ENCODE assay signal across 14 cellular contexts in genomic region chr9:81083821-81084512, GRCh38.
DNase-seq lines count a peak whose midpoint lies in the region; ATAC-seq, FAIRE-seq and TF ChIP-seq lines count a peak whose summit lies in the region.
"Had no signal": no experiment of that assay in that cellular context is flagged by ENCODE, and none has a peak within 500 bp of the region (broad histone marks: within the 10 kb centered on the region; RNA-seq: fewer than 3 reads in every experiment).

No MANE protein-coding gene starts in this region.

- H3K9me3 Mint-ChIP-seq in endothelial cell (ENCODE audit: unreplicated experiment): no peaks in the 10 kb centered on the region
- peaks cover 9 to 11% of the 10 kb centered on the region in 2 donors for H3K9me3 Mint-ChIP-seq in natural killer cell
- H3K9me3 Mint-ChIP-seq: endodermal cell had no signal

- H3K27ac ChIP-seq in fibroblast of lung (ENCODE audit: insufficient read depth, low read length): no peak overlapping the region
- no peak overlapping the region for H3K27ac ChIP-seq in HepG2 (ENCODE audit: extremely low read length, insufficient read depth, low read length)
- H3K27ac ChIP-seq: ovary had no signal

- H4K20me1 ChIP-seq in fibroblast of lung (ENCODE audit: control insufficient read depth, extremely low read depth, insufficient read depth, low read length) (no peaks in the 10 kb centered on the region), HepG2 (ENCODE audit: insufficient read depth, low read length) (no peaks in the 10 kb centered on the region)

- in situ Hi-C loops in HepG2 (cut with HindIII; ENCODE audit: extremely low pct_ligation_motif_present, low pct_unique_long_range_greater_than_20kb): no loop called here

- no peak for TF ChIP-seq RAD21 in HepG2 (CRISPR knock-in tag; IDR thresholded peaks at IDR 0.05)

- no peak for FAIRE-seq in HepG2 (lab: Jason Lieb, UNC)
- FAIRE-seq: GM12892, kidney had no signal

- peak; percentile 60 for ATAC-seq in GM21528 (IDR thresholded peaks at IDR 0.05; ENCODE audit: low FRiP score, unreplicated experiment)
- ATAC-seq in HepG2: no peak
- ATAC-seq in natural killer cell: no peak

- H3K36me3 ChIP-seq in fibroblast of lung (ENCODE audit: control insufficient read depth, insufficient read depth, low read length) (no peaks in the 10 kb centered on the region), HepG2 (replicated peaks in 1 of 2; ENCODE audit: control insufficient read depth in 1 of 2, insufficient read depth in 2 of 2, low read length in 2 of 2) (no peaks in the 10 kb centered on the region)
- H3K36me3 ChIP-seq: ovary had no signal

- intact Hi-C loops in HepG2 (cut with micrococcal nuclease; ENCODE audit: unreplicated experiment): no loop called here
- intact Hi-C loops in natural killer cell (cut with micrococcal nuclease): no loop called here

- H3K36me3 Mint-ChIP-seq in endothelial cell (ENCODE audit: low read depth, unreplicated experiment): no peaks in the 10 kb centered on the region
- H3K36me3 Mint-ChIP-seq in natural killer cell: no peaks in the 10 kb centered on the region

- WGBS in HepG2 (ENCODE audit: low lambda C conversion rate): 20% methylated on average over 3 of the region's 3 CpGs

- TF ChIP-seq EP300 in HepG2 (IDR thresholded peaks at IDR 0.05; ENCODE audit: low read depth in 2 of 2, low read length in 2 of 2) (no peak), HepG2 (CRISPR knock-in tag; IDR thresholded peaks at IDR 0.05; ENCODE audit: borderline replicate concordance) (no peak)

- peaks cover 2% of the 10 kb centered on the region for H3K4me1 ChIP-seq in fibroblast of lung (ENCODE audit: control insufficient read depth, extremely low read depth, insufficient read depth, low read length)
- H3K4me1 ChIP-seq in HepG2 (ENCODE audit: insufficient read depth, low read length): no peaks in the 10 kb centered on the region

- H3K27ac Mint-ChIP-seq in endothelial cell (ENCODE audit: unreplicated experiment): no peak overlapping the region
- no peak overlapping the region for H3K27ac Mint-ChIP-seq in natural killer cell
- H3K27ac Mint-ChIP-seq: endodermal cell had no signal

- BruUV-seq in HepG2 (replicated peaks; lab: Mats Ljungman, UMichigan): no TSS peak

- H3K4me3 ChIP-seq in fibroblast of lung (replicated peaks in 1 of 4; ENCODE audit: control extremely low read depth in 1 of 4, insufficient read depth in 1 of 4, low read depth in 3 of 4, low read length in 4 of 4): no peak overlapping the region
- H3K4me3 ChIP-seq in HepG2 (replicated peaks in 1 of 3; ENCODE audit: insufficient read depth in 1 of 3, low read depth in 2 of 3, low read length in 3 of 3): no peak overlapping the region
- H3K4me3 ChIP-seq: ovary had no signal

- CTCF ChIA-PET in HepG2 (lab: Yijun Ruan, JAX; ENCODE audit: low intra/inter-chr PET ratio, low total read pairs): no interaction called here

- DNase-seq in AG08396 (ENCODE audit: low spot score): peak; percentile 29
- DNase-seq in NCI-H774 (lab: John Stamatoyannopoulos, UW): peak; percentile 7
- DNase-seq in fibroblast of lung (ENCODE audit: low read depth in 2 of 2): peak; percentile 55 to 92
- no peak for DNase-seq in endothelial cell (ENCODE audit: low spot score)
- DNase-seq in NCI-H1092 (lab: John Stamatoyannopoulos, UW): no peak
- DNase-seq in HepG2 (ENCODE audit: low spot score): no peak
- DNase-seq in natural killer cell: no peak
- DNase-seq: C1 segment of cervical spinal cord, kidney, ovary, T-helper 9 cell had no signal

- TF ChIP-seq POLR2A in HepG2 (IDR thresholded peaks at IDR 0.05; ENCODE audit: insufficient read depth in 1 of 2, low read depth in 2 of 2, low read length in 2 of 2): no peak

- POLR2A ChIA-PET in HepG2 (lab: Yijun Ruan, JAX): no interaction called here

- H2AFZ ChIP-seq in fibroblast of lung (ENCODE audit: low read length): no peak overlapping the region
- H2AFZ ChIP-seq in HepG2 (ENCODE audit: low read length): no peak overlapping the region

- H3K4me3 Mint-ChIP-seq in endothelial cell (ENCODE audit: unreplicated experiment): no peak overlapping the region
- H3K4me3 Mint-ChIP-seq in natural killer cell: no peak overlapping the region
- H3K4me3 Mint-ChIP-seq: endodermal cell had no signal

- H3K79me2 ChIP-seq in fibroblast of lung (ENCODE audit: control insufficient read depth, insufficient read depth, low read length) (no peaks in the 10 kb centered on the region), HepG2 (ENCODE audit: insufficient read depth, low read length) (no peaks in the 10 kb centered on the region)

- H3K4me1 Mint-ChIP-seq in endothelial cell (ENCODE audit: unreplicated experiment): peaks cover 9% of the 10 kb centered on the region
- no peaks in the 10 kb centered on the region for H3K4me1 Mint-ChIP-seq in natural killer cell

- no peaks in the 10 kb centered on the region for H3K27me3 ChIP-seq in fibroblast of lung (ENCODE audit: control insufficient read depth, insufficient read depth, low read length)
- no peaks in the 10 kb centered on the region for H3K27me3 ChIP-seq in HepG2 (ENCODE audit: control insufficient read depth in 1 of 2, insufficient read depth in 2 of 2, low read length in 2 of 2)
- H3K27me3 ChIP-seq: ovary had no signal

- H3K9me3 ChIP-seq in fibroblast of lung (ENCODE audit: control insufficient read depth, insufficient read depth, low read depth, low read length): no peaks in the 10 kb centered on the region
- H3K9me3 ChIP-seq in HepG2 (ENCODE audit: low read length): no peaks in the 10 kb centered on the region
- H3K9me3 ChIP-seq: ovary had no signal

- H3K9ac ChIP-seq in fibroblast of lung (ENCODE audit: insufficient read depth, low read length) (no peak overlapping the region), HepG2 (ENCODE audit: insufficient read depth, low read depth, low read length) (no peak overlapping the region)

- H3K27me3 Mint-ChIP-seq in endothelial cell (ENCODE audit: unreplicated experiment) (no peaks in the 10 kb centered on the region), natural killer cell (ENCODE audit: low read depth in 2 of 2) (no peaks in the 10 kb centered on the region)

- H3K4me2 ChIP-seq in fibroblast of lung (ENCODE audit: extremely low read depth, insufficient read depth, low read length) (no peak overlapping the region), HepG2 (ENCODE audit: low read depth, low read length) (no peak overlapping the region)

- no peak for TF ChIP-seq CTCF in fibroblast of lung (conservative IDR thresholded peaks at IDR 0.05 in 1 of 2, IDR thresholded peaks at IDR 0.05 in 1 of 2; ENCODE audit: low read depth in 1 of 2, low read length in 2 of 2)
- TF ChIP-seq CTCF in endothelial cell (IDR thresholded peaks at IDR 0.05; ENCODE audit: unreplicated experiment): no peak
- no peak for TF ChIP-seq CTCF in HepG2 (CRISPR knock-in tag; IDR thresholded peaks at IDR 0.05)
- no peak for TF ChIP-seq CTCF in natural killer cell (IDR thresholded peaks at IDR 0.05)

TF ChIP-seq in HepG2, 621 proteins besides CTCF, POLR2A, EP300 and RAD21:
- TF ChIP-seq ATF1 (CRISPR knock-in tag; IDR thresholded peaks at IDR 0.05): no peak
- TF ChIP-seq PHB2 (IDR thresholded peaks at IDR 0.05; ENCODE audit: partially characterized antibody): no peak
TF ChIP-seq in HepG2: peak in this region for 0.

Comparison
In these comparisons a context has a peak if more than half of its experiments do, and no peak if none do; other contexts are left out.
1. DNase-seq: peak in AG08396 (single experiment), NCI-H774 (single experiment) and fibroblast of lung (2 of 2); none in endothelial cell (single experiment), NCI-H1092 (single experiment), HepG2 (single experiment) and natural killer cell (single experiment).